In genomic region chr5:77437194-77437593, GRCh38 we compare ENCODE assay signal across 10 cellular contexts. TPM values are rescaled to one million over a fixed set of nuclear protein-coding genes. Genes with fewer than 3 reads are reported as not detected.
A peak's percentile ranks its signal among the peaks of the same experiment; 100 is the strongest.
DNase-seq lines count a peak whose midpoint lies in the region; ATAC-seq and TF ChIP-seq lines count a peak whose summit lies in the region.
"Had no signal": no experiment of that assay in that cellular context is flagged by ENCODE, and none has a peak within 500 bp of the region (broad histone marks: within the 10 kb centered on the region; RNA-seq: fewer than 3 reads in every experiment).

No MANE protein-coding gene starts in this region.

- TF ChIP-seq POLR2A in esophagus squamous epithelium (IDR thresholded peaks at IDR 0.05), result no peak

- DNase-seq in DND-41, result no peak
- DNase-seq in M059J (ENCODE audit: low read depth), result peak; percentile 31
- DNase-seq in WERI-Rb-1, result peak; percentile 26
- peak; percentile 39 for DNase-seq in mesendoderm
- DNase-seq in stimulated activated naive CD4-positive, alpha-beta T cell treated with Interleukin-2 at 50 U/mL for 16 hours (lab: John Stamatoyannopoulos, UW), result no peak
- DNase-seq in esophagus squamous epithelium (lab: John Stamatoyannopoulos, UW), result no peak
- no peak for DNase-seq in Right ventricle myocardium superior
- no peak for DNase-seq in NOMO-1 treated with dmso at 0.1 percent for 144 hours (lab: John Stamatoyannopoulos, UW; ENCODE audit: unreplicated experiment)
- DNase-seq: erythroblast had no signal

- H2AFZ ChIP-seq in DND-41 (ENCODE audit: low read depth, low read length), result no peak overlapping the region

- peaks cover 39% of the 10 kb centered on the region for H3K36me3 ChIP-seq in DND-41 (ENCODE audit: insufficient read depth, low read length)
- peaks cover 8% of the 10 kb centered on the region; the same call in 1 of the 2 replicates for H3K36me3 ChIP-seq in WERI-Rb-1
- H3K36me3 ChIP-seq in mesendoderm (ENCODE audit: control insufficient read depth, insufficient read depth, low read length), result peaks cover 1% of the 10 kb centered on the region
- peaks cover 0 to 98% (median 4%) of the 10 kb centered on the region in 3 donors for H3K36me3 ChIP-seq in esophagus squamous epithelium

- no peak overlapping the region for H3K18ac ChIP-seq in mesendoderm (ENCODE audit: low read length)

- no peak overlapping the region for H2BK5ac ChIP-seq in mesendoderm (ENCODE audit: low read length)

- H4K20me1 ChIP-seq in DND-41 (ENCODE audit: insufficient read depth, low read length), result no peaks in the 10 kb centered on the region

- intact Hi-C loops in esophagus squamous epithelium (cut with DNase I), result no loop called here
- intact Hi-C loops in Right ventricle myocardium superior (cut with DNase I), result no loop called here

- H3K27me3 ChIP-seq in DND-41 (ENCODE audit: insufficient read depth, low read length, poor library complexity) (no peaks in the 10 kb centered on the region), WERI-Rb-1 (ENCODE audit: insufficient read depth, low read depth, severe bottlenecking) (no peaks in the 10 kb centered on the region), mesendoderm (ENCODE audit: insufficient read depth, low read length, poor library complexity) (no peaks in the 10 kb centered on the region), esophagus squamous epithelium (no peaks in the 10 kb centered on the region)

- ATAC-seq in DND-41 (ENCODE audit: insufficient read depth, low read depth), result no peak
- ATAC-seq in Right ventricle myocardium superior (ENCODE audit: poor library complexity), result no peak
- ATAC-seq: activated CD4-positive, CD25-positive, alpha-beta regulatory T cell treated with anti-CD3 and anti-CD28 coated beads, Interleukin-2, amount 50 U/mL, for 24 hours had no signal

- H3K4ac ChIP-seq in mesendoderm (ENCODE audit: low read depth, low read length), result no peak overlapping the region

- no peak overlapping the region for H2AK5ac ChIP-seq in mesendoderm (ENCODE audit: low read length)

- H4K5ac ChIP-seq in mesendoderm (ENCODE audit: low read length), result no peak overlapping the region

- H2BK15ac ChIP-seq in mesendoderm (replicated peaks; ENCODE audit: low read depth), result no peak overlapping the region

- H3K79me2 ChIP-seq in DND-41 (ENCODE audit: insufficient read depth, low read length), result no peaks in the 10 kb centered on the region
- H3K79me2 ChIP-seq in mesendoderm (ENCODE audit: control insufficient read depth, insufficient read depth, low read length), result no peaks in the 10 kb centered on the region

- no peak overlapping the region for H2BK120ac ChIP-seq in mesendoderm (ENCODE audit: low read depth, low read length)

- H3K23ac ChIP-seq in mesendoderm (ENCODE audit: low read length), result no peak overlapping the region

- peak; percentile 29 for TF ChIP-seq CTCF in DND-41 (IDR thresholded peaks at IDR 0.05; ENCODE audit: borderline replicate concordance, extremely low read depth, low read length, poor library complexity, severe bottlenecking)
- peak; percentile 52 for TF ChIP-seq CTCF in WERI-Rb-1 (IDR thresholded peaks at IDR 0.05; ENCODE audit: low read depth, low read length)
- TF ChIP-seq CTCF in esophagus squamous epithelium (IDR thresholded peaks at IDR 0.05), result no peak

- no peaks in the 10 kb centered on the region for H3K79me1 ChIP-seq in mesendoderm (ENCODE audit: low read length)

- no peak overlapping the region for H3K56ac ChIP-seq in mesendoderm (ENCODE audit: low read length)

- H3K9me3 ChIP-seq in DND-41 (ENCODE audit: insufficient read depth, low read length, severe bottlenecking), result no peaks in the 10 kb centered on the region
- no peaks in the 10 kb centered on the region for H3K9me3 ChIP-seq in WERI-Rb-1 (ENCODE audit: severe bottlenecking)
- no peaks in the 10 kb centered on the region for H3K9me3 ChIP-seq in esophagus squamous epithelium

- WGBS in mesendoderm (ENCODE audit: extremely low coverage, insufficient coverage, low lambda C conversion rate), result no CpG with 5 or more reads among the region's 5 CpGs
- 76 to 81% methylated on average over 5 of the region's 5 CpGs for WGBS in esophagus squamous epithelium, 2 donors

- no peak overlapping the region for H3K9ac ChIP-seq in DND-41 (ENCODE audit: low read depth, low read length)
- no peak overlapping the region for H3K9ac ChIP-seq in mesendoderm (ENCODE audit: low read length)

- H3K4me1 ChIP-seq in DND-41 (ENCODE audit: insufficient read depth, low read length) (no peaks in the 10 kb centered on the region), mesendoderm (ENCODE audit: control insufficient read depth, low read depth, low read length) (no peaks in the 10 kb centered on the region), esophagus squamous epithelium (no peaks in the 10 kb centered on the region)

- no peak overlapping the region for H3K27ac ChIP-seq in DND-41 (ENCODE audit: low read length)
- H3K27ac ChIP-seq in WERI-Rb-1, result no peak overlapping the region
- no peak overlapping the region for H3K27ac ChIP-seq in mesendoderm (ENCODE audit: low read depth, low read length)
- H3K27ac ChIP-seq in esophagus squamous epithelium, result no peak overlapping the region

- H4K8ac ChIP-seq in mesendoderm (ENCODE audit: low read depth, low read length), result no peak overlapping the region

- no peak overlapping the region for H3K4me2 ChIP-seq in DND-41 (ENCODE audit: insufficient read depth, low read length)
- no peak overlapping the region for H3K4me2 ChIP-seq in mesendoderm (ENCODE audit: low read length)

- H3K4me3 ChIP-seq in DND-41 (ENCODE audit: low read depth in 1 of 2, low read length in 2 of 2) (no peak overlapping the region), WERI-Rb-1 (ENCODE audit: low read depth, low read length) (no peak overlapping the region), mesendoderm (ENCODE audit: low read length) (no peak overlapping the region), esophagus squamous epithelium (no peak overlapping the region)

RNA-seq across cellular contexts. Expression of gene WDR41, which starts 54.9 kb away (rescaled TPM):
- total RNA-seq in M059J (2014; rRNA removed; shearing (Covaris generic)), result 38.4 and 65.0 TPM in 2 replicates
- polyA plus RNA-seq in mesendoderm (2013, experiment 1 of 2), result 29.0 TPM
- polyA plus RNA-seq in mesendoderm (2013, experiment 2 of 2), result 28.6 TPM
- total RNA-seq in esophagus squamous epithelium (10 to 100 TPM; 17.4 to 58.6 (median 38.9) TPM), Right ventricle myocardium superior (23.8 TPM)

Comparison
In these comparisons a context has a peak if more than half of its experiments do, and no peak if none do; other contexts are left out.
1. DNase-seq: peak in M059J (single experiment), WERI-Rb-1 (single experiment) and mesendoderm (single experiment); none in DND-41 (single experiment), stimulated activated naive CD4-positive, alpha-beta T cell treated with Interleukin-2 at 50 U/mL for 16 hours (single experiment), esophagus squamous epithelium (single experiment), Right ventricle myocardium superior (single experiment) and NOMO-1 treated with dmso at 0.1 percent for 144 hours (single experiment).
2. CTCF ChIP-seq: peak in DND-41 (single experiment) and WERI-Rb-1 (single experiment); none in esophagus squamous epithelium (0 of 6).